Comparison of ENCODE assay signal across 1 cellular context in the genomic region with DNA sequence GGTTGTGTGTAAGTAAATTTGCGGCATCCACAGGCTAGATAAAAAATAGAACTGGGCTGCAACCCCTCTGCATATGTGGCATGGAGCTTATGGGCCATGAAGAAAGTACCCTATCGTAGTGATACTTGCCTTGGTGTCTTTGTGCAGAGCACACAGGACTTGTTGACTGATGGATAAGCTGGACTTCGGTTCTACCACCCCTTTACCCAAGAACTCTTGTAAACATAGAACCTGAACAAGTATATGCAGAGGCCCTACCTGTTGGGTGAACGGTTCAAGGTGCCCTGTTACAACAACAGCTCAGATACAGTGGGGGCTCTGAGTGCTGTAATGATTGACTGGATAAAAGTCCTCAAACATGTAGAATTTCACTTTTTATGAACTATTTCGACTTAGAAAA.
TF ChIP-seq lines count a peak whose summit lies in the region.

No MANE protein-coding gene starts in this region.

TF ChIP-seq in HepG2, 621 proteins besides CTCF, POLR2A, EP300 and RAD21 (continued from another document and continues in another):
- TF ChIP-seq, protein P1, sequence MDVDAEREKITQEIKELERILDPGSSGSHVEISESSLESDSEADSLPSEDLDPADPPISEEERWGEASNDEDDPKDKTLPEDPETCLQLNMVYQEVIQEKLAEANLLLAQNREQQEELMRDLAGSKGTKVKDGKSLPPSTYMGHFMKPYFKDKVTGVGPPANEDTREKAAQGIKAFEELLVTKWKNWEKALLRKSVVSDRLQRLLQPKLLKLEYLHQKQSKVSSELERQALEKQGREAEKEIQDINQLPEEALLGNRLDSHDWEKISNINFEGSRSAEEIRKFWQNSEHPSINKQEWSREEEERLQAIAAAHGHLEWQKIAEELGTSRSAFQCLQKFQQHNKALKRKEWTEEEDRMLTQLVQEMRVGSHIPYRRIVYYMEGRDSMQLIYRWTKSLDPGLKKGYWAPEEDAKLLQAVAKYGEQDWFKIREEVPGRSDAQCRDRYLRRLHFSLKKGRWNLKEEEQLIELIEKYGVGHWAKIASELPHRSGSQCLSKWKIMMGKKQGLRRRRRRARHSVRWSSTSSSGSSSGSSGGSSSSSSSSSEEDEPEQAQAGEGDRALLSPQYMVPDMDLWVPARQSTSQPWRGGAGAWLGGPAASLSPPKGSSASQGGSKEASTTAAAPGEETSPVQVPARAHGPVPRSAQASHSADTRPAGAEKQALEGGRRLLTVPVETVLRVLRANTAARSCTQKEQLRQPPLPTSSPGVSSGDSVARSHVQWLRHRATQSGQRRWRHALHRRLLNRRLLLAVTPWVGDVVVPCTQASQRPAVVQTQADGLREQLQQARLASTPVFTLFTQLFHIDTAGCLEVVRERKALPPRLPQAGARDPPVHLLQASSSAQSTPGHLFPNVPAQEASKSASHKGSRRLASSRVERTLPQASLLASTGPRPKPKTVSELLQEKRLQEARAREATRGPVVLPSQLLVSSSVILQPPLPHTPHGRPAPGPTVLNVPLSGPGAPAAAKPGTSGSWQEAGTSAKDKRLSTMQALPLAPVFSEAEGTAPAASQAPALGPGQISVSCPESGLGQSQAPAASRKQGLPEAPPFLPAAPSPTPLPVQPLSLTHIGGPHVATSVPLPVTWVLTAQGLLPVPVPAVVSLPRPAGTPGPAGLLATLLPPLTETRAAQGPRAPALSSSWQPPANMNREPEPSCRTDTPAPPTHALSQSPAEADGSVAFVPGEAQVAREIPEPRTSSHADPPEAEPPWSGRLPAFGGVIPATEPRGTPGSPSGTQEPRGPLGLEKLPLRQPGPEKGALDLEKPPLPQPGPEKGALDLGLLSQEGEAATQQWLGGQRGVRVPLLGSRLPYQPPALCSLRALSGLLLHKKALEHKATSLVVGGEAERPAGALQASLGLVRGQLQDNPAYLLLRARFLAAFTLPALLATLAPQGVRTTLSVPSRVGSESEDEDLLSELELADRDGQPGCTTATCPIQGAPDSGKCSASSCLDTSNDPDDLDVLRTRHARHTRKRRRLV (CRISPR knock-in tag; IDR thresholded peaks at IDR 0.05), result 0 out of 2 replicates have a peak, but pooled peaks have one; percentile 66
- TF ChIP-seq ZNF264 (CRISPR knock-in tag; IDR thresholded peaks at IDR 0.05), result peak; percentile 47; the same call in 1 of the 2 replicates
- TF ChIP-seq, protein P2, sequence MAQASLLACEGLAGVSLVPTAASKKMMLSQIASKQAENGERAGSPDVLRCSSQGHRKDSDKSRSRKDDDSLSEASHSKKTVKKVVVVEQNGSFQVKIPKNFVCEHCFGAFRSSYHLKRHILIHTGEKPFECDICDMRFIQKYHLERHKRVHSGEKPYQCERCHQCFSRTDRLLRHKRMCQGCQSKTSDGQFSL (CRISPR knock-in tag; IDR thresholded peaks at IDR 0.05), result no peak
- TF ChIP-seq RBM22 (optimal IDR thresholded peaks at IDR 0.05; ENCODE audit: low read length), result no peak
- TF ChIP-seq TGIF2 (CRISPR knock-in tag; IDR thresholded peaks at IDR 0.05), result peak; percentile 49; the same call in 1 of the 2 replicates
- TF ChIP-seq MAFF (IDR thresholded peaks at IDR 0.05; ENCODE audit: low read depth, low read length), result no peak
- TF ChIP-seq, protein P3, sequence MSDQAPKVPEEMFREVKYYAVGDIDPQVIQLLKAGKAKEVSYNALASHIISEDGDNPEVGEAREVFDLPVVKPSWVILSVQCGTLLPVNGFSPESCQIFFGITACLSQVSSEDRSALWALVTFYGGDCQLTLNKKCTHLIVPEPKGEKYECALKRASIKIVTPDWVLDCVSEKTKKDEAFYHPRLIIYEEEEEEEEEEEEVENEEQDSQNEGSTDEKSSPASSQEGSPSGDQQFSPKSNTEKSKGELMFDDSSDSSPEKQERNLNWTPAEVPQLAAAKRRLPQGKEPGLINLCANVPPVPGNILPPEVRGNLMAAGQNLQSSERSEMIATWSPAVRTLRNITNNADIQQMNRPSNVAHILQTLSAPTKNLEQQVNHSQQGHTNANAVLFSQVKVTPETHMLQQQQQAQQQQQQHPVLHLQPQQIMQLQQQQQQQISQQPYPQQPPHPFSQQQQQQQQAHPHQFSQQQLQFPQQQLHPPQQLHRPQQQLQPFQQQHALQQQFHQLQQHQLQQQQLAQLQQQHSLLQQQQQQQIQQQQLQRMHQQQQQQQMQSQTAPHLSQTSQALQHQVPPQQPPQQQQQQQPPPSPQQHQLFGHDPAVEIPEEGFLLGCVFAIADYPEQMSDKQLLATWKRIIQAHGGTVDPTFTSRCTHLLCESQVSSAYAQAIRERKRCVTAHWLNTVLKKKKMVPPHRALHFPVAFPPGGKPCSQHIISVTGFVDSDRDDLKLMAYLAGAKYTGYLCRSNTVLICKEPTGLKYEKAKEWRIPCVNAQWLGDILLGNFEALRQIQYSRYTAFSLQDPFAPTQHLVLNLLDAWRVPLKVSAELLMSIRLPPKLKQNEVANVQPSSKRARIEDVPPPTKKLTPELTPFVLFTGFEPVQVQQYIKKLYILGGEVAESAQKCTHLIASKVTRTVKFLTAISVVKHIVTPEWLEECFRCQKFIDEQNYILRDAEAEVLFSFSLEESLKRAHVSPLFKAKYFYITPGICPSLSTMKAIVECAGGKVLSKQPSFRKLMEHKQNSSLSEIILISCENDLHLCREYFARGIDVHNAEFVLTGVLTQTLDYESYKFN (CRISPR knock-in tag; conservative IDR thresholded peaks at IDR 0.05), result peak; percentile 97
- no peak for TF ChIP-seq ZNF878 (CRISPR knock-in tag; IDR thresholded peaks at IDR 0.05)
- TF ChIP-seq ZNF138 (CRISPR knock-in tag; IDR thresholded peaks at IDR 0.05; ENCODE audit: low read depth), result no peak
- no peak for TF ChIP-seq ZKSCAN5 (CRISPR knock-in tag; IDR thresholded peaks at IDR 0.05)
- no peak for TF ChIP-seq ZBTB8A (CRISPR knock-in tag; IDR thresholded peaks at IDR 0.05; ENCODE audit: borderline replicate concordance, low read depth)
- TF ChIP-seq CENPX (CRISPR knock-in tag; IDR thresholded peaks at IDR 0.05), result no peak
- peak; percentile 56; the same call in 1 of the 2 replicates for TF ChIP-seq NR2F2 (IDR thresholded peaks at IDR 0.05; ENCODE audit: borderline replicate concordance, low read depth)
- TF ChIP-seq ZNF570 (CRISPR knock-in tag; IDR thresholded peaks at IDR 0.05; ENCODE audit: borderline replicate concordance), result no peak
- TF ChIP-seq, protein P4, sequence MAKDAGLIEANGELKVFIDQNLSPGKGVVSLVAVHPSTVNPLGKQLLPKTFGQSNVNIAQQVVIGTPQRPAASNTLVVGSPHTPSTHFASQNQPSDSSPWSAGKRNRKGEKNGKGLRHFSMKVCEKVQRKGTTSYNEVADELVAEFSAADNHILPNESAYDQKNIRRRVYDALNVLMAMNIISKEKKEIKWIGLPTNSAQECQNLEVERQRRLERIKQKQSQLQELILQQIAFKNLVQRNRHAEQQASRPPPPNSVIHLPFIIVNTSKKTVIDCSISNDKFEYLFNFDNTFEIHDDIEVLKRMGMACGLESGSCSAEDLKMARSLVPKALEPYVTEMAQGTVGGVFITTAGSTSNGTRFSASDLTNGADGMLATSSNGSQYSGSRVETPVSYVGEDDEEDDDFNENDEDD (CRISPR knock-in tag; IDR thresholded peaks at IDR 0.05; ENCODE audit: borderline replicate concordance), result no peak
- TF ChIP-seq ZBTB21 (CRISPR knock-in tag; IDR thresholded peaks at IDR 0.05), result no peak
- TF ChIP-seq ZNF230 (CRISPR knock-in tag; IDR thresholded peaks at IDR 0.05), result 0 out of 2 replicates have a peak, but pooled peaks have one; percentile 54
- TF ChIP-seq ZNF251 (CRISPR knock-in tag; IDR thresholded peaks at IDR 0.05), result no peak
- TF ChIP-seq, protein P5, sequence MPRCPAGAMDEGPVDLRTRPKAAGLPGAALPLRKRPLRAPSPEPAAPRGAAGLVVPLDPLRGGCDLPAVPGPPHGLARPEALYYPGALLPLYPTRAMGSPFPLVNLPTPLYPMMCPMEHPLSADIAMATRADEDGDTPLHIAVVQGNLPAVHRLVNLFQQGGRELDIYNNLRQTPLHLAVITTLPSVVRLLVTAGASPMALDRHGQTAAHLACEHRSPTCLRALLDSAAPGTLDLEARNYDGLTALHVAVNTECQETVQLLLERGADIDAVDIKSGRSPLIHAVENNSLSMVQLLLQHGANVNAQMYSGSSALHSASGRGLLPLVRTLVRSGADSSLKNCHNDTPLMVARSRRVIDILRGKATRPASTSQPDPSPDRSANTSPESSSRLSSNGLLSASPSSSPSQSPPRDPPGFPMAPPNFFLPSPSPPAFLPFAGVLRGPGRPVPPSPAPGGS (CRISPR knock-in tag; IDR thresholded peaks at IDR 0.05), result no peak
- TF ChIP-seq TCF7 (IDR thresholded peaks at IDR 0.05; ENCODE audit: low read depth), result peak; percentile 47
- peak; percentile 71 for TF ChIP-seq CEBPG (CRISPR knock-in tag; IDR thresholded peaks at IDR 0.05)
- no peak for TF ChIP-seq MATR3 (CRISPR knock-in tag; IDR thresholded peaks at IDR 0.05)
- TF ChIP-seq, protein P6, sequence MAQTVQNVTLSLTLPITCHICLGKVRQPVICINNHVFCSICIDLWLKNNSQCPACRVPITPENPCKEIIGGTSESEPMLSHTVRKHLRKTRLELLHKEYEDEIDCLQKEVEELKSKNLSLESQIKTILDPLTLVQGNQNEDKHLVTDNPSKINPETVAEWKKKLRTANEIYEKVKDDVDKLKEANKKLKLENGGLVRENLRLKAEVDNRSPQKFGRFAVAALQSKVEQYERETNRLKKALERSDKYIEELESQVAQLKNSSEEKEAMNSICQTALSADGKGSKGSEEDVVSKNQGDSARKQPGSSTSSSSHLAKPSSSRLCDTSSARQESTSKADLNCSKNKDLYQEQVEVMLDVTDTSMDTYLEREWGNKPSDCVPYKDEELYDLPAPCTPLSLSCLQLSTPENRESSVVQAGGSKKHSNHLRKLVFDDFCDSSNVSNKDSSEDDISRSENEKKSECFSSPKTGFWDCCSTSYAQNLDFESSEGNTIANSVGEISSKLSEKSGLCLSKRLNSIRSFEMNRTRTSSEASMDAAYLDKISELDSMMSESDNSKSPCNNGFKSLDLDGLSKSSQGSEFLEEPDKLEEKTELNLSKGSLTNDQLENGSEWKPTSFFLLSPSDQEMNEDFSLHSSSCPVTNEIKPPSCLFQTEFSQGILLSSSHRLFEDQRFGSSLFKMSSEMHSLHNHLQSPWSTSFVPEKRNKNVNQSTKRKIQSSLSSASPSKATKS (CRISPR knock-in tag; IDR thresholded peaks at IDR 0.05), result no peak
- TF ChIP-seq, protein P7, sequence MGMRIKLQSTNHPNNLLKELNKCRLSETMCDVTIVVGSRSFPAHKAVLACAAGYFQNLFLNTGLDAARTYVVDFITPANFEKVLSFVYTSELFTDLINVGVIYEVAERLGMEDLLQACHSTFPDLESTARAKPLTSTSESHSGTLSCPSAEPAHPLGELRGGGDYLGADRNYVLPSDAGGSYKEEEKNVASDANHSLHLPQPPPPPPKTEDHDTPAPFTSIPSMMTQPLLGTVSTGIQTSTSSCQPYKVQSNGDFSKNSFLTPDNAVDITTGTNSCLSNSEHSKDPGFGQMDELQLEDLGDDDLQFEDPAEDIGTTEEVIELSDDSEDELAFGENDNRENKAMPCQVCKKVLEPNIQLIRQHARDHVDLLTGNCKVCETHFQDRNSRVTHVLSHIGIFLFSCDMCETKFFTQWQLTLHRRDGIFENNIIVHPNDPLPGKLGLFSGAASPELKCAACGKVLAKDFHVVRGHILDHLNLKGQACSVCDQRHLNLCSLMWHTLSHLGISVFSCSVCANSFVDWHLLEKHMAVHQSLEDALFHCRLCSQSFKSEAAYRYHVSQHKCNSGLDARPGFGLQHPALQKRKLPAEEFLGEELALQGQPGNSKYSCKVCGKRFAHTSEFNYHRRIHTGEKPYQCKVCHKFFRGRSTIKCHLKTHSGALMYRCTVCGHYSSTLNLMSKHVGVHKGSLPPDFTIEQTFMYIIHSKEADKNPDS (CRISPR knock-in tag; IDR thresholded peaks at IDR 0.05), result peak; percentile 78; the same call in 1 of the 2 replicates
- peak; percentile 88 for TF ChIP-seq TBX2 (CRISPR knock-in tag; IDR thresholded peaks at IDR 0.05; ENCODE audit: borderline replicate concordance)
- TF ChIP-seq, protein P8, sequence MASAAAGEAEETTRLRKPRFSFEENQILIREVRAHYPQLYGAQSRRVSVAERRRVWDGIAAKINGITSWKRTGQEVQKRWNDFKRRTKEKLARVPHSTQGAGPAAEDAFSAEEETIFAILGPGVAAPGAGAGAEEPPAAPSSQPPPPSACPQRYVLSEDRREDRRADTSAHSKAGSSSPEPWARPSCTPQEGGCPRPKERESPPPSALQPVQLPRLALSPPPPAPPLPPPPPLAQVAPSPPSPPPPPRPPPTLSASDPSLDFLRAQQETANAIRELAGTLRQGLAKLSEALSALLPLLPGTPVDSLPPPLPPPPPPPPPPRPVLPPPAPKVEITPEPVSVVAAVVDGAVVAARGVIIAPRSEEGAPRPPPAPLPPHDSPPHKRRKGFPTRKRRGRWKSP (CRISPR knock-in tag; IDR thresholded peaks at IDR 0.05), result no peak
- no peak for TF ChIP-seq ZNF839 (CRISPR knock-in tag; IDR thresholded peaks at IDR 0.05; ENCODE audit: borderline replicate concordance)
- TF ChIP-seq, protein P9, sequence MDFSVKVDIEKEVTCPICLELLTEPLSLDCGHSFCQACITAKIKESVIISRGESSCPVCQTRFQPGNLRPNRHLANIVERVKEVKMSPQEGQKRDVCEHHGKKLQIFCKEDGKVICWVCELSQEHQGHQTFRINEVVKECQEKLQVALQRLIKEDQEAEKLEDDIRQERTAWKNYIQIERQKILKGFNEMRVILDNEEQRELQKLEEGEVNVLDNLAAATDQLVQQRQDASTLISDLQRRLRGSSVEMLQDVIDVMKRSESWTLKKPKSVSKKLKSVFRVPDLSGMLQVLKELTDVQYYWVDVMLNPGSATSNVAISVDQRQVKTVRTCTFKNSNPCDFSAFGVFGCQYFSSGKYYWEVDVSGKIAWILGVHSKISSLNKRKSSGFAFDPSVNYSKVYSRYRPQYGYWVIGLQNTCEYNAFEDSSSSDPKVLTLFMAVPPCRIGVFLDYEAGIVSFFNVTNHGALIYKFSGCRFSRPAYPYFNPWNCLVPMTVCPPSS (IDR thresholded peaks at IDR 0.05), result no peak
- TF ChIP-seq, protein P10, sequence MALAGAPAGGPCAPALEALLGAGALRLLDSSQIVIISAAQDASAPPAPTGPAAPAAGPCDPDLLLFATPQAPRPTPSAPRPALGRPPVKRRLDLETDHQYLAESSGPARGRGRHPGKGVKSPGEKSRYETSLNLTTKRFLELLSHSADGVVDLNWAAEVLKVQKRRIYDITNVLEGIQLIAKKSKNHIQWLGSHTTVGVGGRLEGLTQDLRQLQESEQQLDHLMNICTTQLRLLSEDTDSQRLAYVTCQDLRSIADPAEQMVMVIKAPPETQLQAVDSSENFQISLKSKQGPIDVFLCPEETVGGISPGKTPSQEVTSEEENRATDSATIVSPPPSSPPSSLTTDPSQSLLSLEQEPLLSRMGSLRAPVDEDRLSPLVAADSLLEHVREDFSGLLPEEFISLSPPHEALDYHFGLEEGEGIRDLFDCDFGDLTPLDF (CRISPR knock-in tag; IDR thresholded peaks at IDR 0.05), result no peak
- TF ChIP-seq ZNF589 (CRISPR knock-in tag; conservative IDR thresholded peaks at IDR 0.05), result no peak
- TF ChIP-seq DR1 (CRISPR knock-in tag; IDR thresholded peaks at IDR 0.05), result peak; percentile 38; the same call in 1 of the 2 replicates
- TF ChIP-seq ZNF496 (CRISPR knock-in tag; IDR thresholded peaks at IDR 0.05; ENCODE audit: insufficient replicate concordance), result no peak
- TF ChIP-seq ZNF83 (CRISPR knock-in tag; IDR thresholded peaks at IDR 0.05; ENCODE audit: borderline replicate concordance), result no peak
- TF ChIP-seq TARDBP (CRISPR knock-in tag; IDR thresholded peaks at IDR 0.05), result peak; percentile 67; the same call in 1 of the 2 replicates
- TF ChIP-seq ZNF75D (CRISPR knock-in tag; IDR thresholded peaks at IDR 0.05; ENCODE audit: borderline replicate concordance), result no peak
- TF ChIP-seq ZNF510 (CRISPR knock-in tag; IDR thresholded peaks at IDR 0.05; ENCODE audit: low read depth), result no peak
- TF ChIP-seq, protein P11, sequence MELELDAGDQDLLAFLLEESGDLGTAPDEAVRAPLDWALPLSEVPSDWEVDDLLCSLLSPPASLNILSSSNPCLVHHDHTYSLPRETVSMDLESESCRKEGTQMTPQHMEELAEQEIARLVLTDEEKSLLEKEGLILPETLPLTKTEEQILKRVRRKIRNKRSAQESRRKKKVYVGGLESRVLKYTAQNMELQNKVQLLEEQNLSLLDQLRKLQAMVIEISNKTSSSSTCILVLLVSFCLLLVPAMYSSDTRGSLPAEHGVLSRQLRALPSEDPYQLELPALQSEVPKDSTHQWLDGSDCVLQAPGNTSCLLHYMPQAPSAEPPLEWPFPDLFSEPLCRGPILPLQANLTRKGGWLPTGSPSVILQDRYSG (CRISPR knock-in tag; IDR thresholded peaks at IDR 0.05), result no peak
- TF ChIP-seq FOSL1 (CRISPR knock-in tag; IDR thresholded peaks at IDR 0.05; ENCODE audit: borderline replicate concordance), result no peak
